Comparison of ENCODE assay signal across 1 cellular context in genomic region chr1:206555473-206555935, GRCh38.
A peak's percentile ranks its signal among the peaks of the same experiment; 100 is the strongest.
TF ChIP-seq lines count a peak whose summit lies in the region.

No MANE protein-coding gene starts in this region.

TF ChIP-seq in K562, 482 proteins besides CTCF, POLR2A, EP300 and RAD21 (continued from another document and continues in another):
- TF ChIP-seq CUX1 (CRISPR knock-in tag; IDR thresholded peaks at IDR 0.05), result peak; percentile 60; the same call in 1 of the 2 replicates
- TF ChIP-seq NFE2 (IDR thresholded peaks at IDR 0.05; ENCODE audit: low read depth), result no peak
- no peak for TF ChIP-seq E2F6 (IDR thresholded peaks at IDR 0.05; ENCODE audit: borderline replicate concordance in 1 of 2, extremely low read depth in 1 of 2, insufficient read depth in 1 of 2, insufficient read length in 1 of 2, low read depth in 1 of 2, low read length in 1 of 2, poor library complexity in 1 of 2, severe bottlenecking in 1 of 2)
- peak; percentile 49 for TF ChIP-seq NCOR1 (IDR thresholded peaks at IDR 0.05)
- no peak for TF ChIP-seq CEBPZ (IDR thresholded peaks at IDR 0.05; ENCODE audit: borderline replicate concordance, low read depth, low read length)
- TF ChIP-seq MXD1 (CRISPR knock-in tag; IDR thresholded peaks at IDR 0.05; ENCODE audit: borderline replicate concordance, poor library complexity, severe bottlenecking), result no peak
- no peak for TF ChIP-seq ZNF347 (CRISPR knock-in tag; IDR thresholded peaks at IDR 0.05; ENCODE audit: low read depth)
- TF ChIP-seq THRA (IDR thresholded peaks at IDR 0.05), result no peak
- 0 out of 2 replicates have a peak, but pooled peaks have one; percentile 35 for TF ChIP-seq POLR2AphosphoS5 (IDR thresholded peaks at IDR 0.05; ENCODE audit: control insufficient read depth, insufficient read depth, low read depth, low read length)
- peak; percentile 73 for TF ChIP-seq EGR1 (conservative IDR thresholded peaks at IDR 0.05)
- TF ChIP-seq ZNF146 (CRISPR knock-in tag; IDR thresholded peaks at IDR 0.05; ENCODE audit: unreplicated experiment), result no peak
- TF ChIP-seq MEIS2 (IDR thresholded peaks at IDR 0.05; ENCODE audit: partially characterized antibody), result peak; percentile 61
- TF ChIP-seq FOXK2 (conservative IDR thresholded peaks at IDR 0.05 in 1 of 2, IDR thresholded peaks at IDR 0.05 in 1 of 2; ENCODE audit: low read depth in 2 of 2), result peak; percentile 65 to 73; a peak in 2 of 4 replicates
- no peak for TF ChIP-seq PCBP2 (IDR thresholded peaks at IDR 0.05; ENCODE audit: low read depth, low read length, poor library complexity, severe bottlenecking)
- TF ChIP-seq ZNF583 (CRISPR knock-in tag; IDR thresholded peaks at IDR 0.05), result 0 out of 2 replicates have a peak, but pooled peaks have one; percentile 71
- peak; percentile 56; the same call in 1 of the 2 replicates for TF ChIP-seq ERF (CRISPR knock-in tag; IDR thresholded peaks at IDR 0.05)
- peak; percentile 65 for TF ChIP-seq PKNOX1 (IDR thresholded peaks at IDR 0.05)
- no peak for TF ChIP-seq RBM22 (IDR thresholded peaks at IDR 0.05; ENCODE audit: low read depth, low read length, poor library complexity, severe bottlenecking)
- no peak for TF ChIP-seq GTF2F1 (IDR thresholded peaks at IDR 0.05; ENCODE audit: low read depth, low read length)
- TF ChIP-seq ZNF639 (CRISPR knock-in tag; conservative IDR thresholded peaks at IDR 0.05 in 1 of 2, IDR thresholded peaks at IDR 0.05 in 1 of 2), result peak in 1 of 2 experiments; percentile 79; a peak in 1 of 4 replicates
- peak; percentile 47 for TF ChIP-seq TCF3 (CRISPR knock-in tag; IDR thresholded peaks at IDR 0.05)
- no peak for TF ChIP-seq ARID3B (CRISPR knock-in tag; IDR thresholded peaks at IDR 0.05; ENCODE audit: borderline replicate concordance)
- TF ChIP-seq ZBTB26 (CRISPR knock-in tag; IDR thresholded peaks at IDR 0.05), result no peak
- no peak for TF ChIP-seq MAFG (tag; conservative IDR thresholded peaks at IDR 0.05)
- 0 out of 2 replicates have a peak, but pooled peaks have one; percentile 24 for TF ChIP-seq ZNF695 (CRISPR knock-in tag; IDR thresholded peaks at IDR 0.05)
- no peak for TF ChIP-seq ELK3 (CRISPR knock-in tag; IDR thresholded peaks at IDR 0.05)
- 0 out of 2 replicates have a peak, but pooled peaks have one; percentile 55 for TF ChIP-seq ZKSCAN1 (IDR thresholded peaks at IDR 0.05; ENCODE audit: low read depth, low read length)
- no peak for TF ChIP-seq ZNF134 (CRISPR knock-in tag; conservative IDR thresholded peaks at IDR 0.05)
- TF ChIP-seq MYNN (IDR thresholded peaks at IDR 0.05), result 0 out of 2 replicates have a peak, but pooled peaks have one; percentile 66
- no peak for TF ChIP-seq MYNN (CRISPR knock-in tag; IDR thresholded peaks at IDR 0.05)
- TF ChIP-seq SAFB2 (IDR thresholded peaks at IDR 0.05; ENCODE audit: borderline replicate concordance, low read depth, low read length, severe bottlenecking), result no peak
- TF ChIP-seq U2AF1 (optimal IDR thresholded peaks at IDR 0.05; ENCODE audit: low read depth, low read length), result no peak
- no peak for TF ChIP-seq RFX5 (IDR thresholded peaks at IDR 0.05; ENCODE audit: low read depth, low read length)
- peak; percentile 82 for TF ChIP-seq ZNF766 (CRISPR knock-in tag; conservative IDR thresholded peaks at IDR 0.05)
